8 cellular contexts compared by ENCODE assay signal in the genomic region with DNA sequence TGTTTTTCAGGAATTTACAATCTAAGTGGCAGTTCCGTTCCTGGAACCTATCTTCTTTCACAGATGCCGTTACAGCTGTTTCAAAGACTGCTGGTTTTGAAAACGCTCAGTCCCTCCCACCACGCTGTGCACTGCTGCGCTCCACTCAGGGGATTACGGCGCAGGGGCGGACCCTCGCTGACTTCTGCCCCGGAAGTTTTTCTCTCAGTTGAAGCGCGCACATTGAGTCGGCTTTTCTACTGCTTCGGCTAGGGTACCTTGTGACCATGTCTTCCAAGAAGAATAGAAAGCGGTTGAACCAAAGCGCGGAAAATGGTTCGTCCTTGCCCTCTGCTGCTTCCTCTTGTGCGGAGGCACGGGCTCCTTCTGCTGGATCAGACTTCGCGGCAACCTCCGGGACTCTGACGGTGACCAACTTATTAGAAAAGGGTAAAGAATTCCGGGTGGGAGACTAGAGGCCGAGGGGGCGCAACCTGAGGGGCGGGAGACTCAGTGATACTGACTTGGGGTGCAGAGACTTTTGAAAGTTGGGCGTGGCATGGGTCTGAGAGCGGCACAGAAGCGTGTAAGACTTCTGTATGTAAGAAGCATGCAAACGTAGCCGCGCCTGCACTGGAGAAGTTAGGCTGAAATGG. TPM values are rescaled to one million over a fixed set of nuclear protein-coding genes. Genes with fewer than 3 reads are reported as not detected.
DNase-seq lines count a peak whose midpoint lies in the region; ATAC-seq and TF ChIP-seq lines count a peak whose summit lies in the region.

No MANE protein-coding gene starts in this region.

- intact Hi-C loops in aorta (cut with DNase I), result loop anchor here (1.0 to 5.0 kb wide), 3 partner anchors 96 to 190 kb away; partner anchors contain the start of gene BBS12 (in 1 of the 2)

- H3K27ac Mint-ChIP-seq in T-helper 1 cell treated with Interleukin-12 subunit alpha and Interleukin-12 subunit beta and Interleukin-4 antibody, amounts not matched to agents 30 μg/mL and 1 μg/mL, for 36 hours, result peak overlapping the region; percentile 98

- TF ChIP-seq CTCF in GM13977 (IDR thresholded peaks at IDR 0.05; ENCODE audit: extremely low read depth, insufficient read depth, missing control alignments) (no peak), right atrium auricular region (IDR thresholded peaks at IDR 0.05) (no peak)

- peaks cover 0 to 12% of the 10 kb centered on the region in 2 donors for H3K4me1 ChIP-seq in right atrium auricular region
- peaks cover 0 to 1% of the 10 kb centered on the region in 2 donors for H3K4me1 ChIP-seq in aorta (ENCODE audit: control insufficient read depth in 1 of 2, insufficient read depth in 2 of 2, low read length in 2 of 2)

- H3K4me3 ChIP-seq in right atrium auricular region (peak overlapping the region; percentile 79 to 84), aorta (ENCODE audit: low read length in 2 of 2) (peak overlapping the region; percentile 71 to 73)

- no peaks in the 10 kb centered on the region for H3K9me3 Mint-ChIP-seq in T-helper 1 cell treated with Interleukin-12 subunit alpha and Interleukin-12 subunit beta and Interleukin-4 antibody, amounts not matched to agents 30 μg/mL and 1 μg/mL, for 36 hours

- H3K4me1 Mint-ChIP-seq in T-helper 1 cell treated with Interleukin-12 subunit alpha and Interleukin-12 subunit beta and Interleukin-4 antibody, amounts not matched to agents 30 μg/mL and 1 μg/mL, for 36 hours (ENCODE audit: low read depth), result peaks cover 28% of the 10 kb centered on the region

- H3K36me3 ChIP-seq in right atrium auricular region, result no peaks in the 10 kb centered on the region
- H3K36me3 ChIP-seq in aorta (ENCODE audit: control insufficient read depth in 1 of 2, insufficient read depth in 2 of 2, low read length in 1 of 2), result no peaks in the 10 kb centered on the region

- H3K27me3 Mint-ChIP-seq in T-helper 1 cell treated with Interleukin-12 subunit alpha and Interleukin-12 subunit beta and Interleukin-4 antibody, amounts not matched to agents 30 μg/mL and 1 μg/mL, for 36 hours (ENCODE audit: low read depth), result no peaks in the 10 kb centered on the region

- H3K4me3 Mint-ChIP-seq in T-helper 1 cell treated with Interleukin-12 subunit alpha and Interleukin-12 subunit beta and Interleukin-4 antibody, amounts not matched to agents 30 μg/mL and 1 μg/mL, for 36 hours, result no peak overlapping the region

- peak overlapping the region; percentile 75 to 82 for H3K27ac ChIP-seq in right atrium auricular region
- H3K27ac ChIP-seq in aorta (ENCODE audit: low read depth in 1 of 2, low read length in 2 of 2), result peak overlapping the region in 1 of 2 donors; percentile 68

- H3K36me3 Mint-ChIP-seq in T-helper 1 cell treated with Interleukin-12 subunit alpha and Interleukin-12 subunit beta and Interleukin-4 antibody, amounts not matched to agents 30 μg/mL and 1 μg/mL, for 36 hours (ENCODE audit: low read depth), result no peaks in the 10 kb centered on the region

- 0% methylated on average over 34 of the region's 34 CpGs for WGBS in aorta, 2 donors

- H3K27me3 ChIP-seq in right atrium auricular region (no peaks in the 10 kb centered on the region), aorta (ENCODE audit: control insufficient read depth in 1 of 2, insufficient read depth in 2 of 2, low read length in 1 of 2) (no peaks in the 10 kb centered on the region)

- H3K9me3 ChIP-seq in right atrium auricular region (no peaks in the 10 kb centered on the region), aorta (ENCODE audit: control insufficient read depth, low read length) (no peaks in the 10 kb centered on the region)

- in situ Hi-C loops in GM13977 (cut with MboI; ENCODE audit: low pct_unique_long_range_greater_than_20kb, low sequenced_read_pairs, unreplicated experiment), result loop anchor here (25.0 kb wide), 1 partner anchor 311 kb away; the partner anchor contains the start of gene IL21

- ATAC-seq in HG02852 (IDR thresholded peaks at IDR 0.05; ENCODE audit: unreplicated experiment), result peak; percentile 96
- peak; percentile 95 for ATAC-seq in aorta (ENCODE audit: low FRiP score)

- DNase-seq in GM13977 (ENCODE audit: low spot score), result peak; percentile 86
- peak; percentile 77 for DNase-seq in NCI-H146 (lab: John Stamatoyannopoulos, UW)
- DNase-seq in amygdala (lab: John Stamatoyannopoulos, UW), result peak; percentile 29 to 93 (median 77)
- DNase-seq in right atrium auricular region (ENCODE audit: low spot score), result peak; percentile 87
- peak; percentile 44 for DNase-seq in pulmonary artery endothelial cell (ENCODE audit: low read depth, low spot score)
- DNase-seq in aorta, result peak; percentile 91 to 93

RNA-seq across cellular contexts. Expression of gene NUDT6, which starts 0.6 kb away (rescaled TPM):
- total RNA-seq in right atrium auricular region, result 10 to 100 TPM in 1 of 2 donors, 1 to 10 TPM in 1; 4.9 to 18.5 TPM
- total RNA-seq in pulmonary artery endothelial cell, result 3.6 and 5.1 TPM in 2 replicates
- 1 to 10 TPM; 4.0 to 5.9 TPM for total RNA-seq in aorta
- polyA plus RNA-seq in aorta, result 1 to 10 TPM; 6.5 to 8.4 TPM
